ENCODE assay signal across 1 cellular context in the genomic region with DNA sequence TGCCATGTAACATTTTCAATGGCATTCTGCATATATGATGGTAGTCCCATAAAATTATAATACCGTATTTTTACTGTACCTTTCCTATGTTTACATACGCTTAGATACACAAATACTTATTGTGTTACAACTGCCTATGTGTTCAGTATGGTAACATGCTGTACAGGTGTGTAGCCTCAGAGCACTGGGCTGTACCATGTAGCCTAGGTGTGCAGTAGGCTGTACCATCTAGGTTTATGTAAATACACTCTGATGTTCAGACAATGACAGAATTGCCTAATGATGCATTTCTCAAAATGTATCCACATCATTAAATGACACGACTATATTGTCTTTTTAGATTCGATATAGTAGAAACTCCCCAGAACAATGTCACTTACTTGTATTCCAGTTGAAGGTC.
A peak's percentile ranks its signal among the peaks of the same experiment; 100 is the strongest.
TF ChIP-seq lines count a peak whose summit lies in the region.

No MANE protein-coding gene starts in this region.

TF ChIP-seq in HepG2, 621 proteins besides CTCF, POLR2A, EP300 and RAD21:
- TF ChIP-seq CBX2 (IDR thresholded peaks at IDR 0.05; ENCODE audit: low read depth, low read length) (no peak), CBX2 (CRISPR knock-in tag; IDR thresholded peaks at IDR 0.05; ENCODE audit: low read depth) (no peak), THAP11 (CRISPR knock-in tag; IDR thresholded peaks at IDR 0.05) (no peak)
- TF ChIP-seq, protein P1, sequence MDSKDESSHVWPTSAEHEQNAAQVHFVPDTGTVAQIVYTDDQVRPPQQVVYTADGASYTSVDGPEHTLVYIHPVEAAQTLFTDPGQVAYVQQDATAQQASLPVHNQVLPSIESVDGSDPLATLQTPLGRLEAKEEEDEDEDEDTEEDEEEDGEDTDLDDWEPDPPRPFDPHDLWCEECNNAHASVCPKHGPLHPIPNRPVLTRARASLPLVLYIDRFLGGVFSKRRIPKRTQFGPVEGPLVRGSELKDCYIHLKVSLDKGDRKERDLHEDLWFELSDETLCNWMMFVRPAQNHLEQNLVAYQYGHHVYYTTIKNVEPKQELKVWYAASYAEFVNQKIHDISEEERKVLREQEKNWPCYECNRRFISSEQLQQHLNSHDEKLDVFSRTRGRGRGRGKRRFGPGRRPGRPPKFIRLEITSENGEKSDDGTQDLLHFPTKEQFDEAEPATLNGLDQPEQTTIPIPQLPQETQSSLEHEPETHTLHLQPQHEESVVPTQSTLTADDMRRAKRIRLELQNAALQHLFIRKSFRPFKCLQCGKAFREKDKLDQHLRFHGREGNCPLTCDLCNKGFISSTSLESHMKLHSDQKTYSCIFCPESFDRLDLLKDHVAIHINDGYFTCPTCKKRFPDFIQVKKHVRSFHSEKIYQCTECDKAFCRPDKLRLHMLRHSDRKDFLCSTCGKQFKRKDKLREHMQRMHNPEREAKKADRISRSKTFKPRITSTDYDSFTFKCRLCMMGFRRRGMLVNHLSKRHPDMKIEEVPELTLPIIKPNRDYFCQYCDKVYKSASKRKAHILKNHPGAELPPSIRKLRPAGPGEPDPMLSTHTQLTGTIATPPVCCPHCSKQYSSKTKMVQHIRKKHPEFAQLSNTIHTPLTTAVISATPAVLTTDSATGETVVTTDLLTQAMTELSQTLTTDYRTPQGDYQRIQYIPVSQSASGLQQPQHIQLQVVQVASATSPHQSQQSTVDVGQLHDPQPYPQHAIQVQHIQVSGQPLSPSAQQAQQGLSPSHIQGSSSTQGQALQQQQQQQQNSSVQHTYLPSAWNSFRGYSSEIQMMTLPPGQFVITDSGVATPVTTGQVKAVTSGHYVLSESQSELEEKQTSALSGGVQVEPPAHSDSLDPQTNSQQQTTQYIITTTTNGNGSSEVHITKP (CRISPR knock-in tag; IDR thresholded peaks at IDR 0.05; ENCODE audit: low read depth), result peak; percentile 75; the same call in 1 of the 2 replicates
TF ChIP-seq in HepG2: peak in this region for 1.
